ENCODE assay signal across 20 cellular contexts in genomic region chr5:79743846-79744605, GRCh38. TPM values are rescaled to one million over a fixed set of nuclear protein-coding genes. Genes with fewer than 3 reads are reported as not detected.
DNase-seq lines count a peak whose midpoint lies in the region; ATAC-seq lines count a peak whose summit lies in the region.
"Had no signal": no experiment of that assay in that cellular context is flagged by ENCODE, and none has a peak within 500 bp of the region (broad histone marks: within the 10 kb centered on the region; RNA-seq: fewer than 3 reads in every experiment).

No MANE protein-coding gene starts in this region.

- H3K4me2 ChIP-seq in GM23248 (ENCODE audit: unreplicated experiment): no peak overlapping the region
- H3K4me2 ChIP-seq: PC-9 had no signal

- H3K9ac ChIP-seq in GM23248: no peak overlapping the region

- peak; percentile 95 to 96 for ATAC-seq in left cardiac atrium
- ATAC-seq: effector memory CD8-positive, alpha-beta T cell; mucosa of descending colon; upper lobe of right lung had no signal

- 0 out of 2 replicates have a peak, but pooled peaks cover 4% of the 10 kb centered on the region for H3F3A ChIP-seq in GM23248 (ENCODE audit: insufficient read depth)

- H3K27me3 ChIP-seq in GM23248 (replicated peaks; ENCODE audit: insufficient read depth): no peaks in the 10 kb centered on the region
- H3K27me3 ChIP-seq in effector memory CD4-positive, alpha-beta T cell (replicated peaks; ENCODE audit: control insufficient read depth, insufficient read depth, low read length, poor library complexity, severe bottlenecking): peaks cover 3% of the 10 kb centered on the region
- H3K27me3 ChIP-seq: sigmoid colon, upper lobe of right lung had no signal

- no peaks in the 10 kb centered on the region for H3K79me2 ChIP-seq in GM23248 (ENCODE audit: insufficient read depth)

- H3K4me1 ChIP-seq in GM23248 (ENCODE audit: insufficient read depth): peaks cover 9% of the 10 kb centered on the region; the same call in 1 of the 2 replicates
- H3K4me1 ChIP-seq in effector memory CD4-positive, alpha-beta T cell (ENCODE audit: control insufficient read depth, insufficient read depth, low read length, poor library complexity, severe bottlenecking): no peaks in the 10 kb centered on the region
- H3K4me1 ChIP-seq: sigmoid colon, upper lobe of right lung had no signal

- intact Hi-C loops in left cardiac atrium (cut with DNase I): no loop called here

- DNase-seq in GM23248: peak; percentile 81
- DNase-seq in astrocyte of the hippocampus (ENCODE audit: low read depth, low spot score): peak; percentile 59
- DNase-seq in left cardiac atrium: no peak
- peak; percentile 27 for DNase-seq in renal cortical epithelial cell (ENCODE audit: low read depth)
- no peak for DNase-seq in activated naive CD4-positive, alpha-beta T cell treated with Interleukin-2 at 50 U/mL for 16 hours
- DNase-seq in central memory CD4-positive, alpha-beta T cell: no peak
- DNase-seq in effector memory CD4-positive, alpha-beta T cell: no peak
- DNase-seq: activated CD4-positive, alpha-beta T cell treated with anti-CD3 and anti-CD28 coated beads for 1 hour; activated naive CD8-positive, alpha-beta T cell treated with anti-CD3 and anti-CD28 coated beads for 36 hours; AML-193; effector memory CD8-positive, alpha-beta T cell; GDM1; mucosa of descending colon; NCI-H1092 treated with DMSO at 0.1 percent for 48 hours; NCI-H69; PC-9; sigmoid colon; upper lobe of right lung had no signal

- no peak overlapping the region for H3K4me3 ChIP-seq in GM23248
- no peak overlapping the region for H3K4me3 ChIP-seq in effector memory CD4-positive, alpha-beta T cell (ENCODE audit: insufficient read depth, low read depth, low read length, poor library complexity, severe bottlenecking)
- H3K4me3 ChIP-seq: mucosa of descending colon, PC-9, sigmoid colon, SK-N-MC, upper lobe of right lung had no signal

- H3K9me3 ChIP-seq in GM23248 (ENCODE audit: low read depth): no peaks in the 10 kb centered on the region
- no peaks in the 10 kb centered on the region for H3K9me3 ChIP-seq in effector memory CD4-positive, alpha-beta T cell (ENCODE audit: control insufficient read depth, low read length)
- H3K9me3 ChIP-seq: mucosa of descending colon, neutrophil, upper lobe of right lung had no signal

- no peaks in the 10 kb centered on the region for H3K9me2 ChIP-seq in GM23248 (ENCODE audit: insufficient read depth)

- in situ Hi-C loops in GM23248 (cut with MboI): no loop called here

- WGBS in GM23248 (ENCODE audit: low coverage in 1 of 2, low lambda C conversion rate in 2 of 2, missing lambda C conversion rate in 2 of 2), 2 experiments: 84 to 86% methylated on average over 7 of the region's 7 CpGs

- H3K27ac ChIP-seq in GM23248: no peak overlapping the region
- no peak overlapping the region for H3K27ac ChIP-seq in effector memory CD4-positive, alpha-beta T cell (ENCODE audit: insufficient read depth, low read length, poor library complexity, severe bottlenecking)
- H3K27ac ChIP-seq: neutrophil, PC-9, sigmoid colon, SK-N-MC, upper lobe of right lung had no signal

- no peaks in the 10 kb centered on the region for H3K36me3 ChIP-seq in GM23248 (ENCODE audit: low read depth)
- H3K36me3 ChIP-seq in effector memory CD4-positive, alpha-beta T cell (ENCODE audit: control insufficient read depth, insufficient read depth, low read length): no peaks in the 10 kb centered on the region
- H3K36me3 ChIP-seq: neutrophil, upper lobe of right lung had no signal

- H4K20me1 ChIP-seq in GM23248 (ENCODE audit: insufficient read depth): no peaks in the 10 kb centered on the region

- H2AFZ ChIP-seq in GM23248: no peak overlapping the region
- H2AFZ ChIP-seq: PC-9 had no signal

RNA-seq across cellular contexts. Expression of gene CMYA5, which starts 54.4 kb away (rescaled TPM):
- 0.97 and 1.0 TPM in 2 replicates for total RNA-seq in GM23248 (2014; rRNA removed; shearing (Covaris generic))
- 0.36 and 0.37 TPM in 2 replicates for polyA plus RNA-seq in GM23248 (2016; fragmentation: Nextera tagmentation; extraction: Ambion mirVana)
- 100 to 1,000 TPM; 466 to 773 TPM for total RNA-seq in left cardiac atrium
- total RNA-seq in renal cortical epithelial cell: 2.8 TPM in 1 of 2 replicates, not detected in the other

Comparison
In these comparisons a context has a peak if more than half of its experiments do, and no peak if none do; other contexts are left out.
1. DNase-seq: peak in GM23248 (single experiment), astrocyte of the hippocampus (single experiment) and renal cortical epithelial cell (single experiment); none in left cardiac atrium (single experiment), activated naive CD4-positive, alpha-beta T cell treated with Interleukin-2 at 50 U/mL for 16 hours (single experiment), central memory CD4-positive, alpha-beta T cell (single experiment) and effector memory CD4-positive, alpha-beta T cell (0 of 3).
2. RNA of gene CMYA5, which starts 54.4 kb away (total RNA-seq): 466 to 773 TPM in left cardiac atrium; 2.8 TPM in renal cortical epithelial cell and 0.97 to 1.0 TPM in GM23248; every median in the first group is over 100 times any median in the second.